Comparison of ENCODE assay signal across 7 cellular contexts in genomic region chr2:140158259-140158658, GRCh38.
"Had no signal": no experiment of that assay in that cellular context is flagged by ENCODE, and none has a peak within 500 bp of the region (broad histone marks: within the 10 kb centered on the region; RNA-seq: fewer than 3 reads in every experiment).

No MANE protein-coding gene starts in this region.

- DNase-seq: IMR-90, KBM-7, KG1 had no signal

- H3K9ac ChIP-seq: KMS-11 had no signal

- FAIRE-seq: HTR-8/SVneo, K562 had no signal

- H3K4me3 ChIP-seq: K562 had no signal

- ATAC-seq: K562 had no signal

- H3K27ac ChIP-seq: HL-60, KMS-11 had no signal

- H3K4me2 ChIP-seq: KMS-11 had no signal
